9 cellular contexts compared by ENCODE assay signal in the genomic region with DNA sequence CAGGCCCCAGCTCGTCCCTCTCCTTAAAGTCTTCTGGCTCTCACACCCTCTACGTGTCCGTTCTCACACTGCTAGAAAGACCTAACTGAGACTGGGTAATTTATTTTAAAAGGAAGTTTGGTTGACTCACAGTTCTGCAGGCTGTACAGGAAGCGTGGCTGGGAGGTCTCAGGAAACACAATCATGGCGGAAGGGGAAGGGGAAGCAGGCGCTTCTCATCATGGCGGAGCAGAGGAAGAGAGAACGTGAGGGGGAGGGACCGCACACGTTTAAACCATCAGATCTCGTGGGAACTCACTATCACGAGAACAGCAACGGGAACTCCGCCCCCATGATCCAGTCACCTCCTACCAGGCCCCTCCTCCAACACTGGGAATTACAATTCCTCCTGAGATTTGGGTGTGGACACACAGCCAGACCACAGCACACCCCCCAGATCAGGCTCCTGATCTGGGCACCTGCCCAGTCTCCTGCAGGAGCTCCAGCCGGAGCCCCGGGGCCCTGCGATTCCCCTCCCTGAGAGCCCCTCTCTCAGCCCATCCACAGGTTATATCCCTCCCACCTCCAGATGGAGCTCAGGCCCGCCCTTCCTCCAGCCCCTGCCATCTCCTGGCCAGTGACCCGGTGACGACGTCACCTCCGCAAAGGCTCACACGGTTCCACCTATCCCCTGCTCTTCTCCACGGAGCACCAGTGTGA.
DNase-seq lines count a peak whose midpoint lies in the region; ATAC-seq, FAIRE-seq and TF ChIP-seq lines count a peak whose summit lies in the region.
"Had no signal": no experiment of that assay in that cellular context is flagged by ENCODE, and none has a peak within 500 bp of the region (broad histone marks: within the 10 kb centered on the region; RNA-seq: fewer than 3 reads in every experiment).

No MANE protein-coding gene starts in this region.

- peak overlapping the region; percentile 97 for H3K27ac ChIP-seq in 22Rv1

- no peaks in the 10 kb centered on the region for H3K9me3 Mint-ChIP-seq in stimulated activated effector memory CD8-positive, alpha-beta T cell treated with anti-CD3 and anti-CD28 coated beads, Interleukin-12 subunit alpha, Interleukin-12 subunit beta, amount 100 ng/mL, for 72 hours

- ATAC-seq in GM21528 (IDR thresholded peaks at IDR 0.05; ENCODE audit: low FRiP score, unreplicated experiment) (peak; percentile 48), mucosa of descending colon (peak; percentile 79)
- peak; percentile 84 for ATAC-seq in stimulated activated effector memory CD8-positive, alpha-beta T cell treated with anti-CD3 and anti-CD28 coated beads, Interleukin-12 subunit alpha, Interleukin-12 subunit beta, amount 100 ng/mL, for 72 hours

- peaks cover 34% of the 10 kb centered on the region for H3K36me3 Mint-ChIP-seq in stimulated activated effector memory CD8-positive, alpha-beta T cell treated with anti-CD3 and anti-CD28 coated beads, Interleukin-12 subunit alpha, Interleukin-12 subunit beta, amount 100 ng/mL, for 72 hours

- no peak overlapping the region for H3K4me3 ChIP-seq in mucosa of descending colon

- H3K4me1 Mint-ChIP-seq in stimulated activated effector memory CD8-positive, alpha-beta T cell treated with anti-CD3 and anti-CD28 coated beads, Interleukin-12 subunit alpha, Interleukin-12 subunit beta, amount 100 ng/mL, for 72 hours = peaks cover 28% of the 10 kb centered on the region

- DNase-seq in activated effector memory CD4-positive, alpha-beta T cell treated with Interleukin-2 at 50 U/mL for 16 hours = peak; percentile 58
- DNase-seq in mucosa of descending colon = peak; percentile 45 to 72 (median 65)
- peak; percentile 56 to 78 for DNase-seq in stimulated activated effector memory CD8-positive, alpha-beta T cell treated with anti-CD3 and anti-CD28 coated beads, Interleukin-12 subunit alpha, Interleukin-12 subunit beta, amount 100 ng/mL, for 72 hours (ENCODE audit: low spot score in 2 of 2)
- no peak for DNase-seq in D721Med (ENCODE audit: insufficient read length, low spot score)
- DNase-seq in NCI-H2227 treated with DMSO at 0.1 percent for 48 hours (lab: John Stamatoyannopoulos, UW) = no peak

- intact Hi-C loops in mucosa of descending colon (cut with DNase I, micrococcal nuclease) = no loop called here

- H3K4me1 ChIP-seq in mucosa of descending colon (ENCODE audit: low read depth) = no peaks in the 10 kb centered on the region

- H3K36me3 ChIP-seq in mucosa of descending colon (ENCODE audit: low read depth) = no peaks in the 10 kb centered on the region

- TF ChIP-seq CTCF in 22Rv1 (IDR thresholded peaks at IDR 0.05) (no peak; the same call in 1 of the 2 replicates), mucosa of descending colon (IDR thresholded peaks at IDR 0.05) (no peak), D721Med (IDR thresholded peaks at IDR 0.05; ENCODE audit: insufficient read depth, missing control alignments) (no peak)

- peak overlapping the region; percentile 86 for H3K4me3 Mint-ChIP-seq in stimulated activated effector memory CD8-positive, alpha-beta T cell treated with anti-CD3 and anti-CD28 coated beads, Interleukin-12 subunit alpha, Interleukin-12 subunit beta, amount 100 ng/mL, for 72 hours

- FAIRE-seq in D721Med (lab: Jason Lieb, UNC) = no peak
- FAIRE-seq: colon had no signal

- peak overlapping the region; percentile 89 for H3K27ac Mint-ChIP-seq in stimulated activated effector memory CD8-positive, alpha-beta T cell treated with anti-CD3 and anti-CD28 coated beads, Interleukin-12 subunit alpha, Interleukin-12 subunit beta, amount 100 ng/mL, for 72 hours

- no peaks in the 10 kb centered on the region for H3K9me3 ChIP-seq in mucosa of descending colon

TF ChIP-seq in PFSK-1, 5 proteins besides CTCF, POLR2A, EP300 and RAD21:
- TF ChIP-seq POLR2AphosphoS5 (IDR thresholded peaks at IDR 0.05; ENCODE audit: low read depth, low read length) (peak; percentile 59; the same call in 1 of the 2 replicates), FOXP2 (optimal IDR thresholded peaks at IDR 0.05; ENCODE audit: borderline replicate concordance, extremely low read depth, extremely low read length, insufficient read depth) (no peak), SIN3A (IDR thresholded peaks at IDR 0.05; ENCODE audit: borderline replicate concordance, insufficient read depth, low read length) (no peak), TAF1 (IDR thresholded peaks at IDR 0.05; ENCODE audit: borderline replicate concordance, insufficient read depth, low read length) (peak; percentile 43; the same call in 1 of the 2 replicates)
- TF ChIP-seq, protein P1, sequence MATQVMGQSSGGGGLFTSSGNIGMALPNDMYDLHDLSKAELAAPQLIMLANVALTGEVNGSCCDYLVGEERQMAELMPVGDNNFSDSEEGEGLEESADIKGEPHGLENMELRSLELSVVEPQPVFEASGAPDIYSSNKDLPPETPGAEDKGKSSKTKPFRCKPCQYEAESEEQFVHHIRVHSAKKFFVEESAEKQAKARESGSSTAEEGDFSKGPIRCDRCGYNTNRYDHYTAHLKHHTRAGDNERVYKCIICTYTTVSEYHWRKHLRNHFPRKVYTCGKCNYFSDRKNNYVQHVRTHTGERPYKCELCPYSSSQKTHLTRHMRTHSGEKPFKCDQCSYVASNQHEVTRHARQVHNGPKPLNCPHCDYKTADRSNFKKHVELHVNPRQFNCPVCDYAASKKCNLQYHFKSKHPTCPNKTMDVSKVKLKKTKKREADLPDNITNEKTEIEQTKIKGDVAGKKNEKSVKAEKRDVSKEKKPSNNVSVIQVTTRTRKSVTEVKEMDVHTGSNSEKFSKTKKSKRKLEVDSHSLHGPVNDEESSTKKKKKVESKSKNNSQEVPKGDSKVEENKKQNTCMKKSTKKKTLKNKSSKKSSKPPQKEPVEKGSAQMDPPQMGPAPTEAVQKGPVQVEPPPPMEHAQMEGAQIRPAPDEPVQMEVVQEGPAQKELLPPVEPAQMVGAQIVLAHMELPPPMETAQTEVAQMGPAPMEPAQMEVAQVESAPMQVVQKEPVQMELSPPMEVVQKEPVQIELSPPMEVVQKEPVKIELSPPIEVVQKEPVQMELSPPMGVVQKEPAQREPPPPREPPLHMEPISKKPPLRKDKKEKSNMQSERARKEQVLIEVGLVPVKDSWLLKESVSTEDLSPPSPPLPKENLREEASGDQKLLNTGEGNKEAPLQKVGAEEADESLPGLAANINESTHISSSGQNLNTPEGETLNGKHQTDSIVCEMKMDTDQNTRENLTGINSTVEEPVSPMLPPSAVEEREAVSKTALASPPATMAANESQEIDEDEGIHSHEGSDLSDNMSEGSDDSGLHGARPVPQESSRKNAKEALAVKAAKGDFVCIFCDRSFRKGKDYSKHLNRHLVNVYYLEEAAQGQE (IDR thresholded peaks at IDR 0.05; ENCODE audit: insufficient read depth in 1 of 2, low read depth in 2 of 2, low read length in 2 of 2) = no peak

Comparison
In these comparisons a context has a peak if more than half of its experiments do, and no peak if none do; other contexts are left out.
1. DNase-seq: peak in activated effector memory CD4-positive, alpha-beta T cell treated with Interleukin-2 at 50 U/mL for 16 hours (single experiment), mucosa of descending colon (3 of 3) and stimulated activated effector memory CD8-positive, alpha-beta T cell treated with anti-CD3 and anti-CD28 coated beads, Interleukin-12 subunit alpha, Interleukin-12 subunit beta, amount 100 ng/mL, for 72 hours (2 of 2); none in D721Med (single experiment) and NCI-H2227 treated with DMSO at 0.1 percent for 48 hours (single experiment).
2. Peak in every context shown above with its lines, with median percentiles within 50 percentile points of each other: ATAC-seq.